Comparison of ENCODE assay signal across 16 cellular contexts in genomic region chrX:1455948-1456280, GRCh38. TPM values are rescaled to one million over a fixed set of nuclear protein-coding genes. Genes with fewer than 3 reads are reported as not detected.
DNase-seq lines count a peak whose midpoint lies in the region; ATAC-seq and TF ChIP-seq lines count a peak whose summit lies in the region.
"Had no signal": no experiment of that assay in that cellular context is flagged by ENCODE, and none has a peak within 500 bp of the region (broad histone marks: within the 10 kb centered on the region; RNA-seq: fewer than 3 reads in every experiment).

No MANE protein-coding gene starts in this region.

- TF ChIP-seq CTCF in endodermal cell (conservative IDR thresholded peaks at IDR 0.05) (no peak), type B pancreatic cell (conservative IDR thresholded peaks at IDR 0.05) (no peak), PC-3 (conservative IDR thresholded peaks at IDR 0.05; ENCODE audit: low read depth, low read length) (no peak)

- no peaks in the 10 kb centered on the region for H3K9me3 Mint-ChIP-seq in endodermal cell
- H3K9me3 Mint-ChIP-seq in type B pancreatic cell, result no peaks in the 10 kb centered on the region

- H3K9me2 ChIP-seq in PC-3 (replicated peaks; ENCODE audit: low read length), result no peaks in the 10 kb centered on the region

- no peaks in the 10 kb centered on the region for H3K9me3 ChIP-seq in T-helper 17 cell (ENCODE audit: control insufficient read depth, low read length, poor library complexity, severe bottlenecking)
- H3K9me3 ChIP-seq in endodermal cell (ENCODE audit: control insufficient read depth, low read length), result peaks cover 4% of the 10 kb centered on the region
- H3K9me3 ChIP-seq in PC-3 (ENCODE audit: low read length), result no peaks in the 10 kb centered on the region
- H3K9me3 ChIP-seq: gastroesophageal sphincter, vagina had no signal

- H2AFZ ChIP-seq in PC-3 (ENCODE audit: low read length), result no peak overlapping the region

- intact Hi-C loops in PC-3 (cut with micrococcal nuclease), result loop anchor here (2.0 kb wide), 1 partner anchor 125 kb away; no protein-coding TSS in a partner anchor

- ATAC-seq in T-helper 17 cell (no peak), PC-3 (no peak), HG03442 (IDR thresholded peaks at IDR 0.05; ENCODE audit: unreplicated experiment) (no peak), HG03460 (IDR thresholded peaks at IDR 0.05; ENCODE audit: unreplicated experiment) (no peak)
- ATAC-seq: gastroesophageal sphincter had no signal

- no peak overlapping the region for H3K4me2 ChIP-seq in PC-3 (ENCODE audit: low read length)

- no peaks in the 10 kb centered on the region for H3K27me3 Mint-ChIP-seq in T-helper 17 cell
- H3K27me3 Mint-ChIP-seq in endodermal cell (ENCODE audit: insufficient read depth), result peaks cover 4% of the 10 kb centered on the region
- H3K27me3 Mint-ChIP-seq in type B pancreatic cell, result peaks cover 13% of the 10 kb centered on the region

- CTCF ChIA-PET in PC-3 (lab: Charles Lee), result no interaction called here

- H3K27ac ChIP-seq in endodermal cell (ENCODE audit: low read depth, low read length), result no peak overlapping the region
- no peak overlapping the region for H3K27ac ChIP-seq in PC-3 (ENCODE audit: low read length)
- H3K27ac ChIP-seq: dorsolateral prefrontal cortex, gastroesophageal sphincter, HL-60, vagina had no signal

- H3K27ac Mint-ChIP-seq in T-helper 17 cell, result peak overlapping the region; percentile 67
- H3K27ac Mint-ChIP-seq in endodermal cell, result no peak overlapping the region
- H3K27ac Mint-ChIP-seq in type B pancreatic cell, result no peak overlapping the region

- no peak overlapping the region for H3K9ac ChIP-seq in endodermal cell (ENCODE audit: extremely low read depth, low read length, poor library complexity, severe bottlenecking)
- H3K9ac ChIP-seq in PC-3 (ENCODE audit: low read length), result no peak overlapping the region

- H3K4me3 Mint-ChIP-seq in T-helper 17 cell, result no peak overlapping the region
- no peak overlapping the region for H3K4me3 Mint-ChIP-seq in endodermal cell
- H3K4me3 Mint-ChIP-seq in type B pancreatic cell, result peak overlapping the region; percentile 75

- H3K4me3 ChIP-seq in endodermal cell (ENCODE audit: low read length), result no peak overlapping the region
- H3K4me3 ChIP-seq in PC-3 (ENCODE audit: low read length), result no peak overlapping the region
- H3K4me3 ChIP-seq: dorsolateral prefrontal cortex, gastroesophageal sphincter, vagina had no signal

- no peaks in the 10 kb centered on the region for H4K20me1 ChIP-seq in PC-3 (ENCODE audit: low read length)

- H3K4me1 ChIP-seq in endodermal cell (ENCODE audit: control insufficient read depth, insufficient read depth, low read length) (no peaks in the 10 kb centered on the region), PC-3 (ENCODE audit: insufficient read depth, low read length) (no peaks in the 10 kb centered on the region)

- H3K4me1 Mint-ChIP-seq in T-helper 17 cell, result peaks cover 5% of the 10 kb centered on the region
- H3K4me1 Mint-ChIP-seq in endodermal cell, result no peaks in the 10 kb centered on the region
- H3K4me1 Mint-ChIP-seq in type B pancreatic cell (ENCODE audit: unreplicated experiment), result peaks cover 4% of the 10 kb centered on the region

- no peaks in the 10 kb centered on the region for H3K36me3 ChIP-seq in endodermal cell (ENCODE audit: control insufficient read depth, insufficient read depth, low read length)
- H3K36me3 ChIP-seq in PC-3 (ENCODE audit: low read depth, low read length), result no peaks in the 10 kb centered on the region
- H3K36me3 ChIP-seq: gastroesophageal sphincter, vagina had no signal

- 85 to 88% methylated on average over 3 of the region's 3 CpGs for WGBS in endodermal cell (ENCODE audit: insufficient coverage in 1 of 2, insufficient read length in 1 of 2), 2 experiments

- DNase-seq in stimulated activated CD4-positive, alpha-beta T cell treated with anti-CD3 and anti-CD28 coated beads, Interleukin-4, amount 100 ng/mL, for 24 hours, result peak; percentile 2
- no peak for DNase-seq in stimulated activated CD4-positive, alpha-beta T cell treated with anti-CD3 and anti-CD28 coated beads, Interleukin-15, amount 100 ng/mL, for 24 hours
- DNase-seq in T-helper 17 cell, result no peak
- DNase-seq in endodermal cell, result peak; percentile 18
- DNase-seq in type B pancreatic cell (ENCODE audit: extremely low spot score, unreplicated experiment), result peak; percentile 37
- DNase-seq in PC-3, result no peak
- DNase-seq: COR-L47, MV-4-11, NCI-H2029, substantia nigra had no signal

- POLR2A ChIA-PET in PC-3 (lab: Charles Lee; ENCODE audit: unreplicated experiment), result no interaction called here

- H3K79me2 ChIP-seq in PC-3 (ENCODE audit: low read length), result peaks cover 4% of the 10 kb centered on the region; the same call in 1 of the 2 replicates

- H3K36me3 Mint-ChIP-seq in T-helper 17 cell (ENCODE audit: low read depth) (peaks cover 2% of the 10 kb centered on the region), endodermal cell (ENCODE audit: low read depth) (no peaks in the 10 kb centered on the region), type B pancreatic cell (peaks cover 4% of the 10 kb centered on the region)

- H3K27me3 ChIP-seq in endodermal cell (ENCODE audit: control insufficient read depth, insufficient read depth, low read length, poor library complexity, severe bottlenecking) (no peaks in the 10 kb centered on the region), PC-3 (ENCODE audit: low read length) (no peaks in the 10 kb centered on the region)
- H3K27me3 ChIP-seq: gastroesophageal sphincter, vagina had no signal

- H3F3A ChIP-seq in PC-3 (ENCODE audit: low read length, unreplicated experiment), result no peaks in the 10 kb centered on the region

- BruUV-seq in PC-3 (replicated peaks; lab: Mats Ljungman, UMichigan), result no TSS peak

RNA-seq across cellular contexts. Expression of gene ASMTL, which starts 3.2 kb away (rescaled TPM):
- total RNA-seq in T-helper 17 cell, result 10 to 100 TPM; 33.8 to 34.6 TPM
- 10 to 100 TPM; 46.7 to 80.9 TPM for total RNA-seq in endodermal cell
- polyA plus RNA-seq in endodermal cell (2013, experiment 1 of 2), result 48.3 TPM
- 43.1 TPM for polyA plus RNA-seq in endodermal cell (2013, experiment 2 of 2)
- 20.2 and 31.5 TPM in 2 replicates for total RNA-seq in type B pancreatic cell (ENCODE audit: low replicate concordance)
- total RNA-seq in PC-3 (2014; rRNA removed), result 6.7 and 10.1 TPM in 2 replicates

Comparison
In these comparisons a context has a peak if more than half of its experiments do, and no peak if none do; other contexts are left out.
1. DNase-seq: peak in stimulated activated CD4-positive, alpha-beta T cell treated with anti-CD3 and anti-CD28 coated beads, Interleukin-4, amount 100 ng/mL, for 24 hours (single experiment), endodermal cell (single experiment) and type B pancreatic cell (single experiment); none in stimulated activated CD4-positive, alpha-beta T cell treated with anti-CD3 and anti-CD28 coated beads, Interleukin-15, amount 100 ng/mL, for 24 hours (single experiment), T-helper 17 cell (0 of 3) and PC-3 (single experiment).